ENCODE assay signal across 10 cellular contexts in genomic region chr12:51922762-51923505, GRCh38. TPM values are rescaled to one million over a fixed set of nuclear protein-coding genes. Genes with fewer than 3 reads are reported as not detected.
DNase-seq lines count a peak whose midpoint lies in the region; ATAC-seq and TF ChIP-seq lines count a peak whose summit lies in the region.
"Had no signal": no experiment of that assay in that cellular context is flagged by ENCODE, and none has a peak within 500 bp of the region (broad histone marks: within the 10 kb centered on the region; RNA-seq: fewer than 3 reads in every experiment).

No MANE protein-coding gene starts in this region.

- no peak overlapping the region for H3K9ac ChIP-seq in HCT116 (ENCODE audit: low read length)

- TF ChIP-seq POLR2A in HCT116 (IDR thresholded peaks at IDR 0.05; ENCODE audit: borderline replicate concordance, extremely low read depth, insufficient read depth, insufficient read length), result no peak

- H3K27me3 Mint-ChIP-seq in stimulated activated naive B cell treated with anti-CD40 and anti-IgM and Interleukin-4, amounts not matched to agents 10 μg/mL and 1 μg/mL and 100 μg/mL, for 72 hours, result peaks cover 0 to 14% of the 10 kb centered on the region in 2 donors
- H3K27me3 Mint-ChIP-seq in activated T-cell treated with anti-CD3 and anti-CD28 coated beads, Interleukin-2, amount 50 U/mL, for 72 hours (ENCODE audit: low read depth), result no peaks in the 10 kb centered on the region
- H3K27me3 Mint-ChIP-seq: central memory CD8-positive, alpha-beta T cell had no signal

- DNase-seq in HCT116 (ENCODE audit: low read depth, low spot score) (no peak), amniotic epithelial cell (ENCODE audit: low read depth) (peak; percentile 25), inferior parietal cortex (ENCODE audit: extremely low spot score) (peak; percentile 30), NCI-H1417 (lab: John Stamatoyannopoulos, UW) (no peak)
- DNase-seq in stimulated activated naive B cell treated with anti-CD40 and anti-IgM and Interleukin-4, amounts not matched to agents 10 μg/mL and 1 μg/mL and 100 μg/mL, for 72 hours, result no peak
- no peak for DNase-seq in activated T-cell treated with anti-CD3 and anti-CD28 coated beads, Interleukin-2, amount 50 U/mL, for 72 hours
- no peak for DNase-seq in NK-92 treated with Interleukin-12 subunit alpha and Interleukin-12 subunit beta, amount 100 ng/mL, for 24 hours (lab: John Stamatoyannopoulos, UW)
- DNase-seq: NCI-H524 had no signal

- no peaks in the 10 kb centered on the region for H3K9me3 Mint-ChIP-seq in stimulated activated naive B cell treated with anti-CD40 and anti-IgM and Interleukin-4, amounts not matched to agents 10 μg/mL and 1 μg/mL and 100 μg/mL, for 72 hours
- no peaks in the 10 kb centered on the region for H3K9me3 Mint-ChIP-seq in activated T-cell treated with anti-CD3 and anti-CD28 coated beads, Interleukin-2, amount 50 U/mL, for 72 hours
- H3K9me3 Mint-ChIP-seq: central memory CD8-positive, alpha-beta T cell had no signal

- no peaks in the 10 kb centered on the region for H3K79me2 ChIP-seq in HCT116 (ENCODE audit: insufficient read depth, low read length)

- RAD21 ChIA-PET in HCT116 (lab: Charles Lee; ENCODE audit: low non-redundant PET in 1 of 2, low total read pairs in 2 of 2, uncharacterized antibody in 2 of 2, unreplicated experiment in 2 of 2), result interaction anchor here in 1 of 2 experiments (1.6 kb wide), 1 partner anchor 30 kb away, joined by 5 read pairs; no protein-coding TSS in a partner anchor

- H3K27ac ChIP-seq in HCT116 (ENCODE audit: low read depth, low read length), result no peak overlapping the region

- H2AFZ ChIP-seq in HCT116 (ENCODE audit: low read depth, low read length, poor library complexity, severe bottlenecking), result peak overlapping the region; percentile 59

- TF ChIP-seq CTCF in HCT116 (IDR thresholded peaks at IDR 0.05 in 2 of 3, conservative IDR thresholded peaks at IDR 0.05 in 1 of 3; ENCODE audit: borderline replicate concordance in 1 of 3, insufficient read depth in 1 of 3, low read depth in 2 of 3, low read length in 2 of 3), result no peak

- no peaks in the 10 kb centered on the region for H4K20me1 ChIP-seq in HCT116 (ENCODE audit: insufficient read depth)

- POLR2A ChIA-PET in HCT116 (lab: Charles Lee), result no interaction called here

- no peak for TF ChIP-seq RAD21 in HCT116 (IDR thresholded peaks at IDR 0.05; ENCODE audit: low read depth)

- ATAC-seq in HCT116 (peak; percentile 36), HG03520 (IDR thresholded peaks at IDR 0.05; ENCODE audit: unreplicated experiment) (no peak)
- ATAC-seq in stimulated activated naive B cell treated with anti-CD40 and anti-IgM and Interleukin-4, amounts not matched to agents 10 μg/mL and 1 μg/mL and 100 μg/mL, for 72 hours (replicated peaks), result peak; percentile 47 to 61
- ATAC-seq in activated T-cell treated with anti-CD3 and anti-CD28 coated beads, Interleukin-2, amount 50 U/mL, for 72 hours (replicated peaks in 1 of 2), result no peak

- BruUV-seq in HCT116 (replicated peaks; lab: Mats Ljungman, UMichigan), result no TSS peak

- intact Hi-C loops in HCT116 (cut with micrococcal nuclease), result no loop called here

- H3K4me3 ChIP-seq in HCT116 (replicated peaks in 1 of 2; ENCODE audit: low read depth in 1 of 2, low read length in 2 of 2), result no peak overlapping the region

- H3K27me3 ChIP-seq in HCT116 (ENCODE audit: insufficient read depth, low read length), result no peaks in the 10 kb centered on the region

- H3K36me3 Mint-ChIP-seq in stimulated activated naive B cell treated with anti-CD40 and anti-IgM and Interleukin-4, amounts not matched to agents 10 μg/mL and 1 μg/mL and 100 μg/mL, for 72 hours, result no peaks in the 10 kb centered on the region
- H3K36me3 Mint-ChIP-seq in activated T-cell treated with anti-CD3 and anti-CD28 coated beads, Interleukin-2, amount 50 U/mL, for 72 hours (ENCODE audit: insufficient read depth in 2 of 2), result no peaks in the 10 kb centered on the region

- no peaks in the 10 kb centered on the region for H3K9me3 ChIP-seq in HCT116 (ENCODE audit: control insufficient read depth in 1 of 2, insufficient read depth in 1 of 2, low read depth in 1 of 2, low read length in 2 of 2)

- no peaks in the 10 kb centered on the region for H3K36me3 ChIP-seq in HCT116 (ENCODE audit: control insufficient read depth in 1 of 2, insufficient read depth in 2 of 2, low read length in 2 of 2)

- H3K4me1 ChIP-seq in HCT116 (ENCODE audit: control insufficient read depth in 1 of 2, insufficient read depth in 2 of 2, low read length in 2 of 2), result peaks cover 0 to 12% of the 10 kb centered on the region in 2 experiments; a peak in 1 of 4 replicates

- peaks cover 30 to 41% of the 10 kb centered on the region in 2 donors for H3K4me1 Mint-ChIP-seq in stimulated activated naive B cell treated with anti-CD40 and anti-IgM and Interleukin-4, amounts not matched to agents 10 μg/mL and 1 μg/mL and 100 μg/mL, for 72 hours
- H3K4me1 Mint-ChIP-seq in activated T-cell treated with anti-CD3 and anti-CD28 coated beads, Interleukin-2, amount 50 U/mL, for 72 hours (ENCODE audit: low read depth), result peaks cover 6% of the 10 kb centered on the region

- CTCF ChIA-PET in HCT116 (lab: Charles Lee), result interaction anchor here (0.5 to 2.9 kb wide), 7 partner anchors 8 to 226 kb away, joined by 3 to 9 read pairs (median 4); no protein-coding TSS in a partner anchor

- no peaks in the 10 kb centered on the region for H3K9me2 ChIP-seq in HCT116 (ENCODE audit: insufficient read depth)

- no peak overlapping the region for H3K27ac Mint-ChIP-seq in stimulated activated naive B cell treated with anti-CD40 and anti-IgM and Interleukin-4, amounts not matched to agents 10 μg/mL and 1 μg/mL and 100 μg/mL, for 72 hours
- H3K27ac Mint-ChIP-seq in activated T-cell treated with anti-CD3 and anti-CD28 coated beads, Interleukin-2, amount 50 U/mL, for 72 hours, result no peak overlapping the region

- H3K4me3 Mint-ChIP-seq in stimulated activated naive B cell treated with anti-CD40 and anti-IgM and Interleukin-4, amounts not matched to agents 10 μg/mL and 1 μg/mL and 100 μg/mL, for 72 hours, result no peak overlapping the region
- H3K4me3 Mint-ChIP-seq in activated T-cell treated with anti-CD3 and anti-CD28 coated beads, Interleukin-2, amount 50 U/mL, for 72 hours, result no peak overlapping the region
- H3K4me3 Mint-ChIP-seq: central memory CD8-positive, alpha-beta T cell had no signal

- peak overlapping the region; percentile 52 for H3K4me2 ChIP-seq in HCT116 (ENCODE audit: low read length)

TF ChIP-seq in HCT116, 20 proteins besides CTCF, POLR2A, EP300 and RAD21:
- no peak for TF ChIP-seq CEBPB (IDR thresholded peaks at IDR 0.05; ENCODE audit: low read depth)

RNA-seq across cellular contexts. Expression of gene ACVRL1, which starts 15.6 kb away (rescaled TPM):
- 2.5 TPM for total RNA-seq in HCT116 (2021; ENCODE audit: unreplicated experiment)
- 1.6 and 1.8 TPM in 2 replicates for polyA plus RNA-seq in HCT116 (2012)
- not detected for total RNA-seq in activated T-cell treated with anti-CD3 and anti-CD28 coated beads, Interleukin-2, amount 50 U/mL, for 72 hours

RNA-seq across cellular contexts. Expression of gene ACVR1B, which starts 28.6 kb away (rescaled TPM):
- 22.7 TPM for total RNA-seq in HCT116 (2021; ENCODE audit: unreplicated experiment)
- 16.8 and 17.6 TPM in 2 replicates for polyA plus RNA-seq in HCT116 (2012)
- total RNA-seq in activated T-cell treated with anti-CD3 and anti-CD28 coated beads, Interleukin-2, amount 50 U/mL, for 72 hours, result 1 to 10 TPM; 7.2 to 8.4 TPM

RNA-seq across cellular contexts. Expression of gene ANKRD33, which starts 35.0 kb away (rescaled TPM):
- total RNA-seq in HCT116 (2021; ENCODE audit: unreplicated experiment), result not detected
- polyA plus RNA-seq in HCT116 (2012), result 0.04 and 0.05 TPM in 2 replicates
- not detected for total RNA-seq in activated T-cell treated with anti-CD3 and anti-CD28 coated beads, Interleukin-2, amount 50 U/mL, for 72 hours

Comparison
In these comparisons a context has a peak if more than half of its experiments do, and no peak if none do; other contexts are left out.
1. ATAC-seq: peak in HCT116 (single experiment) and stimulated activated naive B cell treated with anti-CD40 and anti-IgM and Interleukin-4, amounts not matched to agents 10 μg/mL and 1 μg/mL and 100 μg/mL, for 72 hours (2 of 2); none in HG03520 (single experiment) and activated T-cell treated with anti-CD3 and anti-CD28 coated beads, Interleukin-2, amount 50 U/mL, for 72 hours (0 of 2).
2. DNase-seq: peak in amniotic epithelial cell (single experiment) and inferior parietal cortex (single experiment); none in HCT116 (single experiment), stimulated activated naive B cell treated with anti-CD40 and anti-IgM and Interleukin-4, amounts not matched to agents 10 μg/mL and 1 μg/mL and 100 μg/mL, for 72 hours (single experiment), activated T-cell treated with anti-CD3 and anti-CD28 coated beads, Interleukin-2, amount 50 U/mL, for 72 hours (0 of 2), NK-92 treated with Interleukin-12 subunit alpha and Interleukin-12 subunit beta, amount 100 ng/mL, for 24 hours (single experiment) and NCI-H1417 (0 of 3).